Comparison of ENCODE assay signal across 17 cellular contexts in genomic region chr10:63390521-63390920, GRCh38.
DNase-seq lines count a peak whose midpoint lies in the region; ATAC-seq and TF ChIP-seq lines count a peak whose summit lies in the region.
"Had no signal": no experiment of that assay in that cellular context is flagged by ENCODE, and none has a peak within 500 bp of the region (broad histone marks: within the 10 kb centered on the region; RNA-seq: fewer than 3 reads in every experiment).

No MANE protein-coding gene starts in this region.

- no peak for ATAC-seq in effector memory CD8-positive, alpha-beta T cell (replicated peaks)
- ATAC-seq: CD8-positive, alpha-beta T cell; HepG2 had no signal

- peak overlapping the region; percentile 9 for H3K27ac Mint-ChIP-seq in MCF 10A (ENCODE audit: low read depth, unreplicated experiment)
- H3K27ac Mint-ChIP-seq in effector memory CD8-positive, alpha-beta T cell = peak overlapping the region in 1 of 2 donors; percentile 45
- H3K27ac Mint-ChIP-seq: B cell; CD8-positive, alpha-beta T cell; IgD-negative memory B cell had no signal

- H3K4me2 ChIP-seq in mammary epithelial cell (ENCODE audit: insufficient read depth, low read depth, low read length) = no peak overlapping the region
- H3K4me2 ChIP-seq: BLaER1 treated with 17β-estradiol and CSF1 and Interleukin-3, amounts not matched to agents 10 nM and 100 nM had no signal

- H3K27me3 Mint-ChIP-seq in MCF 10A (ENCODE audit: insufficient read depth, unreplicated experiment) = no peaks in the 10 kb centered on the region
- no peaks in the 10 kb centered on the region for H3K27me3 Mint-ChIP-seq in effector memory CD8-positive, alpha-beta T cell
- H3K27me3 Mint-ChIP-seq: B cell, IgD-negative memory B cell had no signal

- BruUV-seq in MCF 10A (replicated peaks; lab: Mats Ljungman, UMichigan) (no TSS peak), mammary epithelial cell (replicated peaks; lab: Mats Ljungman, UMichigan) (no TSS peak)

- H3K27ac ChIP-seq in mammary epithelial cell (ENCODE audit: insufficient read depth, low read depth, low read length) = no peak overlapping the region
- no peak overlapping the region for H3K27ac ChIP-seq in ascending aorta
- H3K27ac ChIP-seq: BLaER1 treated with 17β-estradiol and CSF1 and Interleukin-3, amounts not matched to agents 10 nM and 100 nM had no signal

- no peak overlapping the region for H3K9ac ChIP-seq in mammary epithelial cell (ENCODE audit: insufficient read depth, low read length)
- H3K9ac ChIP-seq: BLaER1 treated with 17β-estradiol and CSF1 and Interleukin-3, amounts not matched to agents 10 nM and 100 nM had no signal

- DNase-seq in MCF 10A (ENCODE audit: unreplicated experiment) (no peak), mammary epithelial cell (no peak), OCI-M1 (lab: John Stamatoyannopoulos, UW) (peak; percentile 17), inferior parietal cortex (ENCODE audit: extremely low spot score) (no peak), anterior cingulate cortex (lab: John Stamatoyannopoulos, UW) (no peak), ascending aorta (ENCODE audit: low spot score in 2 of 2) (no peak)
- DNase-seq in effector memory CD8-positive, alpha-beta T cell = no peak
- DNase-seq: Calu3; CD8-positive, alpha-beta T cell; DMS79; GDM1; GOT3; H9 had no signal

- TF ChIP-seq CTCF in MCF 10A (IDR thresholded peaks at IDR 0.05; ENCODE audit: unreplicated experiment) (no peak), mammary epithelial cell (conservative IDR thresholded peaks at IDR 0.05 in 1 of 2, IDR thresholded peaks at IDR 0.05 in 1 of 2; ENCODE audit: extremely low read depth in 1 of 2, insufficient read depth in 1 of 2, low read depth in 1 of 2, low read length in 2 of 2) (no peak), ascending aorta (IDR thresholded peaks at IDR 0.05) (no peak)

- POLR2A ChIA-PET in MCF 10A (lab: Yijun Ruan, JAX) = no interaction called here

- H3K36me3 ChIP-seq in mammary epithelial cell (ENCODE audit: insufficient read depth, low read length) (no peaks in the 10 kb centered on the region), ascending aorta (no peaks in the 10 kb centered on the region)

- peaks cover 16% of the 10 kb centered on the region for H3K9me3 Mint-ChIP-seq in MCF 10A (ENCODE audit: unreplicated experiment)
- H3K9me3 Mint-ChIP-seq in effector memory CD8-positive, alpha-beta T cell = no peaks in the 10 kb centered on the region

- peaks cover 93% of the 10 kb centered on the region for H3K79me2 ChIP-seq in mammary epithelial cell (ENCODE audit: insufficient read depth, low read length)

- 100% methylated on average over 1 of the region's 1 CpG for WGBS in mammary epithelial cell (ENCODE audit: low coverage, missing lambda C conversion rate)

- H3K4me1 Mint-ChIP-seq in MCF 10A (ENCODE audit: insufficient read depth, unreplicated experiment) = peaks cover 17% of the 10 kb centered on the region
- H3K4me1 Mint-ChIP-seq in effector memory CD8-positive, alpha-beta T cell (ENCODE audit: low read depth in 2 of 2) = peaks cover 42 to 62% of the 10 kb centered on the region in 2 donors

- peaks cover 4% of the 10 kb centered on the region for H4K20me1 ChIP-seq in mammary epithelial cell (ENCODE audit: insufficient read depth, low read length)

- no peaks in the 10 kb centered on the region for H3K9me3 ChIP-seq in mammary epithelial cell (replicated peaks; ENCODE audit: insufficient read depth, low read length)
- peaks cover 0 to 20% of the 10 kb centered on the region in 2 donors for H3K9me3 ChIP-seq in ascending aorta

- H3K4me1 ChIP-seq in mammary epithelial cell (ENCODE audit: insufficient read depth, low read length) (no peaks in the 10 kb centered on the region), ascending aorta (no peaks in the 10 kb centered on the region)

- no peak overlapping the region for H2AFZ ChIP-seq in mammary epithelial cell (ENCODE audit: low read depth, low read length)

- dilution Hi-C loops in mammary epithelial cell (cut with HindIII; ENCODE audit: low sequenced_read_pairs) = no loop called here

- H3K36me3 Mint-ChIP-seq in MCF 10A (ENCODE audit: insufficient read depth, unreplicated experiment) = peaks cover 6% of the 10 kb centered on the region
- H3K36me3 Mint-ChIP-seq in effector memory CD8-positive, alpha-beta T cell (ENCODE audit: insufficient read depth) = peaks cover 5% of the 10 kb centered on the region

- in situ Hi-C loops in mammary epithelial cell (cut with MboI; ENCODE audit: low sequenced_read_pairs in 2 of 2) = no loop called here

- H3K4me3 Mint-ChIP-seq in MCF 10A (ENCODE audit: unreplicated experiment) = no peak overlapping the region
- H3K4me3 Mint-ChIP-seq in effector memory CD8-positive, alpha-beta T cell = peak overlapping the region; percentile 40 to 66
- H3K4me3 Mint-ChIP-seq: B cell; CD8-positive, alpha-beta T cell; H9; IgD-negative memory B cell had no signal

- intact Hi-C loops in MCF 10A (cut with micrococcal nuclease) (no loop called here), mammary epithelial cell (cut with micrococcal nuclease) (no loop called here), ascending aorta (cut with DNase I) (no loop called here)

- CTCF ChIA-PET in MCF 10A (lab: Yijun Ruan, JAX) (no interaction called here), mammary epithelial cell (lab: Charles Lee; ENCODE audit: low non-redundant PET) (no interaction called here)

- H3K27me3 ChIP-seq in mammary epithelial cell (ENCODE audit: insufficient read depth, low read length) (no peaks in the 10 kb centered on the region), ascending aorta (no peaks in the 10 kb centered on the region)
- H3K27me3 ChIP-seq: BLaER1 treated with 17β-estradiol and CSF1 and Interleukin-3, amounts not matched to agents 10 nM and 100 nM had no signal

- H3K4me3 ChIP-seq in mammary epithelial cell (replicated peaks in 1 of 3; ENCODE audit: insufficient read depth in 1 of 3, low read depth in 2 of 3, low read length in 3 of 3) (no peak overlapping the region), ascending aorta (no peak overlapping the region)
- H3K4me3 ChIP-seq: BLaER1 treated with 17β-estradiol and CSF1 and Interleukin-3, amounts not matched to agents 10 nM and 100 nM had no signal
